In genomic region chr5:52328220-52328619, GRCh38 we compare ENCODE assay signal across 28 cellular contexts.
"Had no signal": no experiment of that assay in that cellular context is flagged by ENCODE, and none has a peak within 500 bp of the region (broad histone marks: within the 10 kb centered on the region; RNA-seq: fewer than 3 reads in every experiment).

No MANE protein-coding gene starts in this region.

- DNase-seq: dorsolateral prefrontal cortex; effector CD4-positive, alpha-beta T cell; foreskin fibroblast; heart left ventricle; left colon; left ventricle myocardium superior; midbrain; naive thymus-derived CD4-positive, alpha-beta T cell; stimulated activated CD4-positive, alpha-beta T cell treated with anti-CD3 and anti-CD28 coated beads, Interleukin-12 subunit alpha, Interleukin-12 subunit beta, amount 100 ng/mL, for 4 hours; stimulated activated CD4-positive, alpha-beta T cell treated with anti-CD3 and anti-CD28 coated beads, Interleukin-1b, Interleukin-23, amount 100 ng/mL, for 48 hours; stimulated activated CD4-positive, alpha-beta T cell treated with anti-CD3 and anti-CD28 coated beads, Interleukin-4, amount 100 ng/mL, for 1 hour; stimulated activated CD8-positive, alpha-beta memory T cell treated with anti-CD3 and anti-CD28 coated beads, Interleukin-4, amount 100 ng/mL, for 48 hours; stimulated activated naive CD4-positive, alpha-beta T cell; stimulated activated naive CD8-positive, alpha-beta T cell treated with anti-CD3 and anti-CD28 coated beads, Interleukin-15, amount 100 ng/mL, for 72 hours; transverse colon; upper lobe of right lung had no signal

- H3K4me1 ChIP-seq: gastroesophageal sphincter, heart left ventricle, parathyroid adenoma, suprapubic skin, transverse colon, upper lobe of right lung, vagina had no signal

- H3K9ac ChIP-seq: neural progenitor cell, parathyroid adenoma had no signal

- H3K27ac ChIP-seq: dorsolateral prefrontal cortex, epithelial cell of prostate, gastroesophageal sphincter, heart left ventricle, hepatocyte, neural progenitor cell, parathyroid adenoma, suprapubic skin, transverse colon, upper lobe of right lung, vagina had no signal

- H3K4me3 ChIP-seq: dorsolateral prefrontal cortex, gastroesophageal sphincter, heart left ventricle, hepatocyte, lung, neural progenitor cell, smooth muscle cell, suprapubic skin, transverse colon, upper lobe of right lung, vagina had no signal

- H3K27me3 ChIP-seq: dorsolateral prefrontal cortex, gastroesophageal sphincter, heart left ventricle, hepatocyte, neural progenitor cell, suprapubic skin, transverse colon, upper lobe of right lung, vagina had no signal

- H2AFZ ChIP-seq: hepatocyte, neural progenitor cell, parathyroid adenoma had no signal

- ATAC-seq: esophagus mucosa; gastroesophageal sphincter; heart left ventricle; left colon; left ventricle myocardium superior; naive thymus-derived CD4-positive, alpha-beta T cell; sciatic nerve; stimulated activated naive CD8-positive, alpha-beta T cell treated with anti-CD3 and anti-CD28 coated beads, Interleukin-15, amount 100 ng/mL, for 72 hours; upper lobe of right lung had no signal

- H3K36me3 ChIP-seq: gastroesophageal sphincter, heart left ventricle, neural progenitor cell, suprapubic skin, transverse colon, upper lobe of right lung, vagina had no signal

- H3K79me2 ChIP-seq: hepatocyte, parathyroid adenoma had no signal

- H3K9me3 ChIP-seq: gastroesophageal sphincter, heart left ventricle, suprapubic skin, transverse colon, upper lobe of right lung, vagina had no signal

- H3K4me2 ChIP-seq: hepatocyte, neural progenitor cell, smooth muscle cell had no signal

- FAIRE-seq: colon had no signal
